ENCODE assay signal across 6 cellular contexts in the genomic region with DNA sequence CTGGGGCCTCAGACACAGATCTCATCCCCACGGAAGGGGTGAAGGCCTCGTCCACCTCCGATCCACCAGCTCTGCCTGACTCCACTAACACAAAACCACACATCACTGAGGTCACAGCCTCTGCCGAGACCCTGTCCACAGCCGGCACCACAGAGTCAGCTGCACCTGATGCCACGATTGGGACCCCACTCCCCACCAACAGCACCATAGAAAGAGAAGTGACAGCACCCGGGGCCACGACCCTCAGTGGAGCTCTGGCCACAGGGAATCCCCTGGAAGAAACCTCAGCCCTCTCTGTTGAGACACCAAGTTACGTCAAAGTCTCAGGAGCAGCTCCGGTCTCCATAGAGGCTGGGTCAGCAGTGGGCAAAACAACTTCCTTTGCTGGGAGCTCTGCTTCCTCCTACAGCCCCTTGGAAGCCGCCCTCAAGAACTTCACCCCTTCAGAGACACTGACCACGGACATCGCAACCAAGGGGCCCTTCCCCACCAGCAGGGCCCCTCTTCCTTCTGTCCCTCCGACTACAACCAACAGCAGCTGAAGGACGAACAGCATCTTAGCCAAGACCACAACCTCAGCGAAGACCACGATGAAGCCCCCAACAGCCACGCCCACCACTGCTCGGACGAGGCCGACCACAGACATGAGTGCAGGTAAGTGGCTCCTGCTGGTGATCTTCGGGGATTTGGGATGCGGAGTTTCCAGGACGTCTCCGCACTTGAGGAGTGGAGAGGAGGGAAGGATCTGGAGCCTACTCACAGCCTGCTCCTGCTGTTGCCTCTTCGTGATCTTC. TPM values are rescaled to one million over a fixed set of nuclear protein-coding genes. Genes with fewer than 3 reads are reported as not detected.
"Had no signal": no experiment of that assay in that cellular context is flagged by ENCODE, and none has a peak within 500 bp of the region (broad histone marks: within the 10 kb centered on the region; RNA-seq: fewer than 3 reads in every experiment).

No MANE protein-coding gene starts in this region.

RNA-seq across cellular contexts. Expression of a gene that starts 36.0 kb away (rescaled TPM):
- total RNA-seq: endodermal cell, foreskin keratinocyte, mononuclear cell had no signal
- polyA plus RNA-seq: immature natural killer cell; keratinocyte; naive thymus-derived CD4-positive, alpha-beta T cell had no signal
